15 cellular contexts compared by ENCODE assay signal in the genomic region with DNA sequence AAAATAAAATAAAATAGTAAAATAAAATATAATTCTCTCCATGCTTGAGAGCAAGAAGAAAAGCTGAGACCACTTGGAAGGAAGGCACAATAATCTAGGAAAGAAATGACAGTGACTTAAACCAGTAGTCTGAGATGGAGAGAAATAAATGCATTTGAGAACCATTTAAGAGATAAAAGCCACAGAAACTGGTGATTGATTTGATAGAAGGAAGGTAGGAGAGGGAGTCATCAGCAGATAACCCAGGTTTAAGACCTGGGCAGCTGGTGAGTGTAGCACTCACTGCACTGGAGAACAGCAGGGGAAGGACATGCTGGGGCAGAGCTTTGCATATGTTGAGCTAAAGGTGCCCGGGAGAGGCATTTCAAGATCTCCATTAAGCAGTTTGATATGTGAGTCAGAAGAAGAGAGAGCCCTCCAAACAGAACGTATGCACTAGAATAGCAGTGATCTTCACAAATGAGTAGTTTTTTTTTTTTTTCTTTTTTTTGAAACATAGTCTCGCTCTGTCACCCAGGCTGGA.
"Had no signal": no experiment of that assay in that cellular context is flagged by ENCODE, and none has a peak within 500 bp of the region (broad histone marks: within the 10 kb centered on the region; RNA-seq: fewer than 3 reads in every experiment).

No MANE protein-coding gene starts in this region.

- ATAC-seq: activated naive CD8-positive, alpha-beta T cell treated with anti-CD3 and anti-CD28 coated beads, Interleukin-2, amount 50 U/mL, for 24 hours; left lung; right cardiac atrium had no signal

- H3K4me3 ChIP-seq: coronary artery, left lung, prostate gland, tibial nerve had no signal

- DNase-seq: activated CD4-positive, alpha-beta T cell treated with anti-CD3 and anti-CD28 coated beads, Interleukin-2, amount 50 U/mL, for 1 hour; activated CD8-positive, alpha-beta memory T cell treated with anti-CD3 and anti-CD28 coated beads, Interleukin-2, amount 50 U/mL, for 4 hours; activated effector memory CD4-positive, alpha-beta T cell treated with Interleukin-2 at 50 U/mL for 16 hours; activated naive CD4-positive, alpha-beta T cell treated with anti-CD3 and anti-CD28 coated beads, Interleukin-2, amount 10 ng/mL, durations not matched to agents 7 days and 5 days; activated naive CD8-positive, alpha-beta T cell treated with anti-CD3 and anti-CD28 coated beads, Interleukin-2, amount 50 U/mL, for 24 hours; activated T-cell treated with anti-CD3 and anti-CD28 coated beads, Interleukin-2, amount 50 U/mL, for 48 hours; erythroblast; head of caudate nucleus; kidney; left lung; right cardiac atrium; T-helper 9 cell had no signal

- H3K27ac ChIP-seq: coronary artery, left lung, prostate gland, tibial nerve had no signal

- H3K27me3 ChIP-seq: left lung, tibial nerve had no signal

- H3K36me3 ChIP-seq: left lung, prostate gland, tibial nerve had no signal

- H3K9me3 ChIP-seq: left lung, prostate gland, tibial nerve had no signal

- H3K4me1 ChIP-seq: left lung, prostate gland, tibial nerve had no signal
